ENCODE assay signal across 1 cellular context in the genomic region with DNA sequence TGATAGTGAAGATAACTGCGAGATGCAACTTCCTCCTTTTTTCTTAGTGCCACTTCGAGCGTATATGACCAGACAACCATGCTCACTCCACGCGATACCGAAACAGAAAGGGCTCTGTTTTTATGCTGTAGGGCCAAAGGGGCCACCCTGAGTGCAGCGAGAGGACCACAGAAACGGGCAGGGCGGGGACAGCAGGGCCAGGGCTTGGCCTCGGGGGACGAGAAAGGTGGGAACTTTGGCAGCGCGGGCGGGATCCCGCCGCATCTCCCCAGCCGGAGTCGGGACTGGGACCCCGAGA.
TF ChIP-seq lines count a peak whose summit lies in the region.

No MANE protein-coding gene starts in this region.

TF ChIP-seq in K562, 482 proteins besides CTCF, POLR2A, EP300 and RAD21 (continued from another document):
- TF ChIP-seq, protein P1, sequence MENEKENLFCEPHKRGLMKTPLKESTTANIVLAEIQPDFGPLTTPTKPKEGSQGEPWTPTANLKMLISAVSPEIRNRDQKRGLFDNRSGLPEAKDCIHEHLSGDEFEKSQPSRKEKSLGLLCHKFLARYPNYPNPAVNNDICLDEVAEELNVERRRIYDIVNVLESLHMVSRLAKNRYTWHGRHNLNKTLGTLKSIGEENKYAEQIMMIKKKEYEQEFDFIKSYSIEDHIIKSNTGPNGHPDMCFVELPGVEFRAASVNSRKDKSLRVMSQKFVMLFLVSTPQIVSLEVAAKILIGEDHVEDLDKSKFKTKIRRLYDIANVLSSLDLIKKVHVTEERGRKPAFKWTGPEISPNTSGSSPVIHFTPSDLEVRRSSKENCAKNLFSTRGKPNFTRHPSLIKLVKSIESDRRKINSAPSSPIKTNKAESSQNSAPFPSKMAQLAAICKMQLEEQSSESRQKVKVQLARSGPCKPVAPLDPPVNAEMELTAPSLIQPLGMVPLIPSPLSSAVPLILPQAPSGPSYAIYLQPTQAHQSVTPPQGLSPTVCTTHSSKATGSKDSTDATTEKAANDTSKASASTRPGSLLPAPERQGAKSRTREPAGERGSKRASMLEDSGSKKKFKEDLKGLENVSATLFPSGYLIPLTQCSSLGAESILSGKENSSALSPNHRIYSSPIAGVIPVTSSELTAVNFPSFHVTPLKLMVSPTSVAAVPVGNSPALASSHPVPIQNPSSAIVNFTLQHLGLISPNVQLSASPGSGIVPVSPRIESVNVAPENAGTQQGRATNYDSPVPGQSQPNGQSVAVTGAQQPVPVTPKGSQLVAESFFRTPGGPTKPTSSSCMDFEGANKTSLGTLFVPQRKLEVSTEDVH (IDR thresholded peaks at IDR 0.05; ENCODE audit: low read depth, partially characterized antibody) = no peak
- TF ChIP-seq ELF2 (CRISPR knock-in tag; IDR thresholded peaks at IDR 0.05) (no peak), U2AF1 (optimal IDR thresholded peaks at IDR 0.05; ENCODE audit: low read depth, low read length) (no peak), POLR2G (IDR thresholded peaks at IDR 0.05; ENCODE audit: low read depth, low read length) (no peak), ZNF133 (CRISPR knock-in tag; IDR thresholded peaks at IDR 0.05) (no peak), ZNF589 (CRISPR knock-in tag; IDR thresholded peaks at IDR 0.05; ENCODE audit: low read depth) (no peak), MECOM (CRISPR knock-in tag; IDR thresholded peaks at IDR 0.05) (0 out of 2 replicates have a peak, but pooled peaks have one; percentile 7), PRMT5 (CRISPR knock-in tag; IDR thresholded peaks at IDR 0.05) (no peak), ZNF311 (CRISPR knock-in tag; IDR thresholded peaks at IDR 0.05) (no peak), SAFB (IDR thresholded peaks at IDR 0.05; ENCODE audit: borderline replicate concordance, low read depth, low read length) (no peak), ZC3H8 (IDR thresholded peaks at IDR 0.05) (no peak), SPI1 (IDR thresholded peaks at IDR 0.05; ENCODE audit: borderline replicate concordance, low read depth, low read length) (peak; percentile 85), SMARCA5 (IDR thresholded peaks at IDR 0.05) (no peak), TCF3 (CRISPR knock-in tag; IDR thresholded peaks at IDR 0.05) (no peak)
- TF ChIP-seq, protein P2, sequence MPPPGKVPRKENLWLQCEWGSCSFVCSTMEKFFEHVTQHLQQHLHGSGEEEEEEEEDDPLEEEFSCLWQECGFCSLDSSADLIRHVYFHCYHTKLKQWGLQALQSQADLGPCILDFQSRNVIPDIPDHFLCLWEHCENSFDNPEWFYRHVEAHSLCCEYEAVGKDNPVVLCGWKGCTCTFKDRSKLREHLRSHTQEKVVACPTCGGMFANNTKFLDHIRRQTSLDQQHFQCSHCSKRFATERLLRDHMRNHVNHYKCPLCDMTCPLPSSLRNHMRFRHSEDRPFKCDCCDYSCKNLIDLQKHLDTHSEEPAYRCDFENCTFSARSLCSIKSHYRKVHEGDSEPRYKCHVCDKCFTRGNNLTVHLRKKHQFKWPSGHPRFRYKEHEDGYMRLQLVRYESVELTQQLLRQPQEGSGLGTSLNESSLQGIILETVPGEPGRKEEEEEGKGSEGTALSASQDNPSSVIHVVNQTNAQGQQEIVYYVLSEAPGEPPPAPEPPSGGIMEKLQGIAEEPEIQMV (tag; conservative IDR thresholded peaks at IDR 0.05; ENCODE audit: low read depth) = no peak
- TF ChIP-seq, protein P3, sequence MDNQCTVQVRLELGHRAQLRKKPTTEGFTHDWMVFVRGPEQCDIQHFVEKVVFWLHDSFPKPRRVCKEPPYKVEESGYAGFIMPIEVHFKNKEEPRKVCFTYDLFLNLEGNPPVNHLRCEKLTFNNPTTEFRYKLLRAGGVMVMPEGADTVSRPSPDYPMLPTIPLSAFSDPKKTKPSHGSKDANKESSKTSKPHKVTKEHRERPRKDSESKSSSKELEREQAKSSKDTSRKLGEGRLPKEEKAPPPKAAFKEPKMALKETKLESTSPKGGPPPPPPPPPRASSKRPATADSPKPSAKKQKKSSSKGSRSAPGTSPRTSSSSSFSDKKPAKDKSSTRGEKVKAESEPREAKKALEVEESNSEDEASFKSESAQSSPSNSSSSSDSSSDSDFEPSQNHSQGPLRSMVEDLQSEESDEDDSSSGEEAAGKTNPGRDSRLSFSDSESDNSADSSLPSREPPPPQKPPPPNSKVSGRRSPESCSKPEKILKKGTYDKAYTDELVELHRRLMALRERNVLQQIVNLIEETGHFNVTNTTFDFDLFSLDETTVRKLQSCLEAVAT (IDR thresholded peaks at IDR 0.05) = no peak
TF ChIP-seq in K562: peak in this region for 26.
